Comparison of ENCODE assay signal across 2 cellular contexts in the genomic region with DNA sequence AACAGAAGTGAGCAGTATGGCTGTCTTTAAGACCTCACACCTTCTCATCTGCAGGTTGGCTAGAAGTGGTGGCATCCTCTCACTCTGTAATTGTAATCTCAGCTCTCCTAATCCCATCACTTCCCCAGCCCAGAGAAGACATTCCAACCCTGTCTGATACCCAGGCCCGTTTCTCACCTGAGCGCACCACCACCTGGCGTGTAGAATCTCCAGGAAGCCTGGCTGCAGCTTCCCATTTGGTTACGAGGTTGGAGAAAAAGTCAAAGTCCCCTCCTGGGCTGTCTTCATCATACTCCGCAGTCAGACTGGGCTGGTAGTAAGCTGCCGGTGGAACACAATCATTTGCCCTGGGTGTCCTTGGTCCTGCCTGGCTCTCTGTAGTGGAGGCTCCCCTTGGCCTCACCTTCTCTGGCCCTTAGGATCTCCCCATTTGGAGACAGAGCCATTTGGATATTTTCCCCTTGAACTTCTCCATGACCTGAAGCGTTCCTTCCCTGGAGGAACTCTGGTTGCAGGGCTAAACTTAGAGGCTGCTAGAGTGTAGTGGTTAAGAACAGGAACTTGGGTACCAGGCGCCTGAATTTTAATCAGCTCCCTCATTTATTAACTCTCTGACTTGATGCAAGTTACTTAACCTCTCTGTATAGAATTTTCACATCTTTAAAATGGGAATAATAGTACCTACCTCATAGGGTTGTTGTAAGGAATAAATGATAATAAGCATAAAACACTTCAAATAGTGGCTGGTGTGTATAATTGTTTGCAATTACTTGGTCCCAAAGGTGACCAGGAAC.
TF ChIP-seq lines count a peak whose summit lies in the region.

No MANE protein-coding gene starts in this region.

TF ChIP-seq in GM23338, 12 proteins besides CTCF, POLR2A, EP300 and RAD21 (continues in another document):
- no peak for TF ChIP-seq ZNF114 (CRISPR knock-in tag; IDR thresholded peaks at IDR 0.05)
- TF ChIP-seq JUNB (IDR thresholded peaks at IDR 0.05; ENCODE audit: unreplicated experiment): no peak
- no peak for TF ChIP-seq ZNF331 (CRISPR knock-in tag; IDR thresholded peaks at IDR 0.05; ENCODE audit: low read depth)
- no peak for TF ChIP-seq EZH2 (IDR thresholded peaks at IDR 0.05; ENCODE audit: low read depth, unreplicated experiment)
- no peak for TF ChIP-seq EZH2phosphoT487 (IDR thresholded peaks at IDR 0.05; ENCODE audit: unreplicated experiment)
- TF ChIP-seq POLR2AphosphoS5 (IDR thresholded peaks at IDR 0.05; ENCODE audit: low read depth): no peak
- TF ChIP-seq CREB1 (CRISPR knock-in tag; IDR thresholded peaks at IDR 0.05; ENCODE audit: low read depth): no peak
- TF ChIP-seq STAT1 (IDR thresholded peaks at IDR 0.05; ENCODE audit: unreplicated experiment): no peak
- TF ChIP-seq, protein P1, sequence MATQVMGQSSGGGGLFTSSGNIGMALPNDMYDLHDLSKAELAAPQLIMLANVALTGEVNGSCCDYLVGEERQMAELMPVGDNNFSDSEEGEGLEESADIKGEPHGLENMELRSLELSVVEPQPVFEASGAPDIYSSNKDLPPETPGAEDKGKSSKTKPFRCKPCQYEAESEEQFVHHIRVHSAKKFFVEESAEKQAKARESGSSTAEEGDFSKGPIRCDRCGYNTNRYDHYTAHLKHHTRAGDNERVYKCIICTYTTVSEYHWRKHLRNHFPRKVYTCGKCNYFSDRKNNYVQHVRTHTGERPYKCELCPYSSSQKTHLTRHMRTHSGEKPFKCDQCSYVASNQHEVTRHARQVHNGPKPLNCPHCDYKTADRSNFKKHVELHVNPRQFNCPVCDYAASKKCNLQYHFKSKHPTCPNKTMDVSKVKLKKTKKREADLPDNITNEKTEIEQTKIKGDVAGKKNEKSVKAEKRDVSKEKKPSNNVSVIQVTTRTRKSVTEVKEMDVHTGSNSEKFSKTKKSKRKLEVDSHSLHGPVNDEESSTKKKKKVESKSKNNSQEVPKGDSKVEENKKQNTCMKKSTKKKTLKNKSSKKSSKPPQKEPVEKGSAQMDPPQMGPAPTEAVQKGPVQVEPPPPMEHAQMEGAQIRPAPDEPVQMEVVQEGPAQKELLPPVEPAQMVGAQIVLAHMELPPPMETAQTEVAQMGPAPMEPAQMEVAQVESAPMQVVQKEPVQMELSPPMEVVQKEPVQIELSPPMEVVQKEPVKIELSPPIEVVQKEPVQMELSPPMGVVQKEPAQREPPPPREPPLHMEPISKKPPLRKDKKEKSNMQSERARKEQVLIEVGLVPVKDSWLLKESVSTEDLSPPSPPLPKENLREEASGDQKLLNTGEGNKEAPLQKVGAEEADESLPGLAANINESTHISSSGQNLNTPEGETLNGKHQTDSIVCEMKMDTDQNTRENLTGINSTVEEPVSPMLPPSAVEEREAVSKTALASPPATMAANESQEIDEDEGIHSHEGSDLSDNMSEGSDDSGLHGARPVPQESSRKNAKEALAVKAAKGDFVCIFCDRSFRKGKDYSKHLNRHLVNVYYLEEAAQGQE (IDR thresholded peaks at IDR 0.05; ENCODE audit: unreplicated experiment): no peak
- TF ChIP-seq NANOG (IDR thresholded peaks at IDR 0.05; ENCODE audit: borderline replicate concordance): no peak
- TF ChIP-seq, protein P2, sequence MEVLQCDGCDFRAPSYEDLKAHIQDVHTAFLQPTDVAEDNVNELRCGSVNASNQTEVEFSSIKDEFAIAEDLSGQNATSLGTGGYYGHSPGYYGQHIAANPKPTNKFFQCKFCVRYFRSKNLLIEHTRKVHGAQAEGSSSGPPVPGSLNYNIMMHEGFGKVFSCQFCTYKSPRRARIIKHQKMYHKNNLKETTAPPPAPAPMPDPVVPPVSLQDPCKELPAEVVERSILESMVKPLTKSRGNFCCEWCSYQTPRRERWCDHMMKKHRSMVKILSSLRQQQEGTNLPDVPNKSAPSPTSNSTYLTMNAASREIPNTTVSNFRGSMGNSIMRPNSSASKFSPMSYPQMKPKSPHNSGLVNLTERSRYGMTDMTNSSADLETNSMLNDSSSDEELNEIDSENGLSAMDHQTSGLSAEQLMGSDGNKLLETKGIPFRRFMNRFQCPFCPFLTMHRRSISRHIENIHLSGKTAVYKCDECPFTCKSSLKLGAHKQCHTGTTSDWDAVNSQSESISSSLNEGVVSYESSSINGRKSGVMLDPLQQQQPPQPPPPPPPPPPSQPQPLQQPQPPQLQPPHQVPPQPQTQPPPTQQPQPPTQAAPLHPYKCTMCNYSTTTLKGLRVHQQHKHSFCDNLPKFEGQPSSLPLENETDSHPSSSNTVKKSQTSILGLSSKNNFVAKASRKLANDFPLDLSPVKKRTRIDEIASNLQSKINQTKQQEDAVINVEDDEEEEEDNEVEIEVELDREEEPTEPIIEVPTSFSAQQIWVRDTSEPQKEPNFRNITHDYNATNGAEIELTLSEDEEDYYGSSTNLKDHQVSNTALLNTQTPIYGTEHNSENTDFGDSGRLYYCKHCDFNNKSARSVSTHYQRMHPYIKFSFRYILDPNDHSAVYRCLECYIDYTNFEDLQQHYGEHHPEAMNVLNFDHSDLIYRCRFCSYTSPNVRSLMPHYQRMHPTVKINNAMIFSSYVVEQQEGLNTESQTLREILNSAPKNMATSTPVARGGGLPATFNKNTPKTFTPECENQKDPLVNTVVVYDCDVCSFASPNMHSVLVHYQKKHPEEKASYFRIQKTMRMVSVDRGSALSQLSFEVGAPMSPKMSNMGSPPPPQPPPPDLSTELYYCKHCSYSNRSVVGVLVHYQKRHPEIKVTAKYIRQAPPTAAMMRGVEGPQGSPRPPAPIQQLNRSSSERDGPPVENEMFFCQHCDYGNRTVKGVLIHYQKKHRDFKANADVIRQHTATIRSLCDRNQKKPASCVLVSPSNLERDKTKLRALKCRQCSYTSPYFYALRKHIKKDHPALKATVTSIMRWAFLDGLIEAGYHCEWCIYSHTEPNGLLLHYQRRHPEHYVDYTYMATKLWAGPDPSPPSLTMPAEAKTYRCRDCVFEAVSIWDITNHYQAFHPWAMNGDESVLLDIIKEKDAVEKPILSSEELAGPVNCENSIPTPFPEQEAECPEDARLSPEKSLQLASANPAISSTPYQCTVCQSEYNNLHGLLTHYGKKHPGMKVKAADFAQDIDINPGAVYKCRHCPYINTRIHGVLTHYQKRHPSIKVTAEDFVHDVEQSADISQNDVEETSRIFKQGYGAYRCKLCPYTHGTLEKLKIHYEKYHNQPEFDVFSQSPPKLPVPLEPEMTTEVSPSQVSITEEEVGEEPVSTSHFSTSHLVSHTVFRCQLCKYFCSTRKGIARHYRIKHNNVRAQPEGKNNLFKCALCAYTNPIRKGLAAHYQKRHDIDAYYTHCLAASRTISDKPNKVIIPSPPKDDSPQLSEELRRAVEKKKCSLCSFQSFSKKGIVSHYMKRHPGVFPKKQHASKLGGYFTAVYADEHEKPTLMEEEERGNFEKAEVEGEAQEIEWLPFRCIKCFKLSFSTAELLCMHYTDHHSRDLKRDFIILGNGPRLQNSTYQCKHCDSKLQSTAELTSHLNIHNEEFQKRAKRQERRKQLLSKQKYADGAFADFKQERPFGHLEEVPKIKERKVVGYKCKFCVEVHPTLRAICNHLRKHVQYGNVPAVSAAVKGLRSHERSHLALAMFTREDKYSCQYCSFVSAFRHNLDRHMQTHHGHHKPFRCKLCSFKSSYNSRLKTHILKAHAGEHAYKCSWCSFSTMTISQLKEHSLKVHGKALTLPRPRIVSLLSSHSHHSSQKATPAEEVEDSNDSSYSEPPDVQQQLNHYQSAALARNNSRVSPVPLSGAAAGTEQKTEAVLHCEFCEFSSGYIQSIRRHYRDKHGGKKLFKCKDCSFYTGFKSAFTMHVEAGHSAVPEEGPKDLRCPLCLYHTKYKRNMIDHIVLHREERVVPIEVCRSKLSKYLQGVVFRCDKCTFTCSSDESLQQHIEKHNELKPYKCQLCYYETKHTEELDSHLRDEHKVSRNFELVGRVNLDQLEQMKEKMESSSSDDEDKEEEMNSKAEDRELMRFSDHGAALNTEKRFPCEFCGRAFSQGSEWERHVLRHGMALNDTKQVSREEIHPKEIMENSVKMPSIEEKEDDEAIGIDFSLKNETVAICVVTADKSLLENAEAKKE (CRISPR knock-in tag; IDR thresholded peaks at IDR 0.05): no peak

TF ChIP-seq in H1, 55 proteins besides CTCF, POLR2A, EP300 and RAD21 (continues in another document):
- TF ChIP-seq FOSL1 (IDR thresholded peaks at IDR 0.05; ENCODE audit: insufficient read depth, low read depth, low read length): no peak
- no peak for TF ChIP-seq SP4 (IDR thresholded peaks at IDR 0.05; ENCODE audit: low read length)
- TF ChIP-seq RFX5 (IDR thresholded peaks at IDR 0.05; ENCODE audit: borderline replicate concordance, low read depth, low read length): no peak
- no peak for TF ChIP-seq RXRA (IDR thresholded peaks at IDR 0.05; ENCODE audit: insufficient read depth, low read depth, low read length)
- no peak for TF ChIP-seq JUN (IDR thresholded peaks at IDR 0.05; ENCODE audit: low read depth, low read length)
- TF ChIP-seq, protein P3, sequence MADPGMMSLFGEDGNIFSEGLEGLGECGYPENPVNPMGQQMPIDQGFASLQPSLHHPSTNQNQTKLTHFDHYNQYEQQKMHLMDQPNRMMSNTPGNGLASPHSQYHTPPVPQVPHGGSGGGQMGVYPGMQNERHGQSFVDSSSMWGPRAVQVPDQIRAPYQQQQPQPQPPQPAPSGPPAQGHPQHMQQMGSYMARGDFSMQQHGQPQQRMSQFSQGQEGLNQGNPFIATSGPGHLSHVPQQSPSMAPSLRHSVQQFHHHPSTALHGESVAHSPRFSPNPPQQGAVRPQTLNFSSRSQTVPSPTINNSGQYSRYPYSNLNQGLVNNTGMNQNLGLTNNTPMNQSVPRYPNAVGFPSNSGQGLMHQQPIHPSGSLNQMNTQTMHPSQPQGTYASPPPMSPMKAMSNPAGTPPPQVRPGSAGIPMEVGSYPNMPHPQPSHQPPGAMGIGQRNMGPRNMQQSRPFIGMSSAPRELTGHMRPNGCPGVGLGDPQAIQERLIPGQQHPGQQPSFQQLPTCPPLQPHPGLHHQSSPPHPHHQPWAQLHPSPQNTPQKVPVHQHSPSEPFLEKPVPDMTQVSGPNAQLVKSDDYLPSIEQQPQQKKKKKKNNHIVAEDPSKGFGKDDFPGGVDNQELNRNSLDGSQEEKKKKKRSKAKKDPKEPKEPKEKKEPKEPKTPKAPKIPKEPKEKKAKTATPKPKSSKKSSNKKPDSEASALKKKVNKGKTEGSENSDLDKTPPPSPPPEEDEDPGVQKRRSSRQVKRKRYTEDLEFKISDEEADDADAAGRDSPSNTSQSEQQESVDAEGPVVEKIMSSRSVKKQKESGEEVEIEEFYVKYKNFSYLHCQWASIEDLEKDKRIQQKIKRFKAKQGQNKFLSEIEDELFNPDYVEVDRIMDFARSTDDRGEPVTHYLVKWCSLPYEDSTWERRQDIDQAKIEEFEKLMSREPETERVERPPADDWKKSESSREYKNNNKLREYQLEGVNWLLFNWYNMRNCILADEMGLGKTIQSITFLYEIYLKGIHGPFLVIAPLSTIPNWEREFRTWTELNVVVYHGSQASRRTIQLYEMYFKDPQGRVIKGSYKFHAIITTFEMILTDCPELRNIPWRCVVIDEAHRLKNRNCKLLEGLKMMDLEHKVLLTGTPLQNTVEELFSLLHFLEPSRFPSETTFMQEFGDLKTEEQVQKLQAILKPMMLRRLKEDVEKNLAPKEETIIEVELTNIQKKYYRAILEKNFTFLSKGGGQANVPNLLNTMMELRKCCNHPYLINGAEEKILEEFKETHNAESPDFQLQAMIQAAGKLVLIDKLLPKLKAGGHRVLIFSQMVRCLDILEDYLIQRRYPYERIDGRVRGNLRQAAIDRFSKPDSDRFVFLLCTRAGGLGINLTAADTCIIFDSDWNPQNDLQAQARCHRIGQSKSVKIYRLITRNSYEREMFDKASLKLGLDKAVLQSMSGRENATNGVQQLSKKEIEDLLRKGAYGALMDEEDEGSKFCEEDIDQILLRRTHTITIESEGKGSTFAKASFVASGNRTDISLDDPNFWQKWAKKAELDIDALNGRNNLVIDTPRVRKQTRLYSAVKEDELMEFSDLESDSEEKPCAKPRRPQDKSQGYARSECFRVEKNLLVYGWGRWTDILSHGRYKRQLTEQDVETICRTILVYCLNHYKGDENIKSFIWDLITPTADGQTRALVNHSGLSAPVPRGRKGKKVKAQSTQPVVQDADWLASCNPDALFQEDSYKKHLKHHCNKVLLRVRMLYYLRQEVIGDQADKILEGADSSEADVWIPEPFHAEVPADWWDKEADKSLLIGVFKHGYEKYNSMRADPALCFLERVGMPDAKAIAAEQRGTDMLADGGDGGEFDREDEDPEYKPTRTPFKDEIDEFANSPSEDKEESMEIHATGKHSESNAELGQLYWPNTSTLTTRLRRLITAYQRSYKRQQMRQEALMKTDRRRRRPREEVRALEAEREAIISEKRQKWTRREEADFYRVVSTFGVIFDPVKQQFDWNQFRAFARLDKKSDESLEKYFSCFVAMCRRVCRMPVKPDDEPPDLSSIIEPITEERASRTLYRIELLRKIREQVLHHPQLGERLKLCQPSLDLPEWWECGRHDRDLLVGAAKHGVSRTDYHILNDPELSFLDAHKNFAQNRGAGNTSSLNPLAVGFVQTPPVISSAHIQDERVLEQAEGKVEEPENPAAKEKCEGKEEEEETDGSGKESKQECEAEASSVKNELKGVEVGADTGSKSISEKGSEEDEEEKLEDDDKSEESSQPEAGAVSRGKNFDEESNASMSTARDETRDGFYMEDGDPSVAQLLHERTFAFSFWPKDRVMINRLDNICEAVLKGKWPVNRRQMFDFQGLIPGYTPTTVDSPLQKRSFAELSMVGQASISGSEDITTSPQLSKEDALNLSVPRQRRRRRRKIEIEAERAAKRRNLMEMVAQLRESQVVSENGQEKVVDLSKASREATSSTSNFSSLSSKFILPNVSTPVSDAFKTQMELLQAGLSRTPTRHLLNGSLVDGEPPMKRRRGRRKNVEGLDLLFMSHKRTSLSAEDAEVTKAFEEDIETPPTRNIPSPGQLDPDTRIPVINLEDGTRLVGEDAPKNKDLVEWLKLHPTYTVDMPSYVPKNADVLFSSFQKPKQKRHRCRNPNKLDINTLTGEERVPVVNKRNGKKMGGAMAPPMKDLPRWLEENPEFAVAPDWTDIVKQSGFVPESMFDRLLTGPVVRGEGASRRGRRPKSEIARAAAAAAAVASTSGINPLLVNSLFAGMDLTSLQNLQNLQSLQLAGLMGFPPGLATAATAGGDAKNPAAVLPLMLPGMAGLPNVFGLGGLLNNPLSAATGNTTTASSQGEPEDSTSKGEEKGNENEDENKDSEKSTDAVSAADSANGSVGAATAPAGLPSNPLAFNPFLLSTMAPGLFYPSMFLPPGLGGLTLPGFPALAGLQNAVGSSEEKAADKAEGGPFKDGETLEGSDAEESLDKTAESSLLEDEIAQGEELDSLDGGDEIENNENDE (IDR thresholded peaks at IDR 0.05; ENCODE audit: insufficient replicate concordance, low read length): no peak
- TF ChIP-seq BRCA1 (IDR thresholded peaks at IDR 0.05; ENCODE audit: low read depth, low read length): no peak
- TF ChIP-seq SIN3A (conservative IDR thresholded peaks at IDR 0.05 in 1 of 2, IDR thresholded peaks at IDR 0.05 in 1 of 2; ENCODE audit: low read depth in 1 of 2, low read length in 2 of 2): no peak
- TF ChIP-seq GTF2F1 (IDR thresholded peaks at IDR 0.05; ENCODE audit: borderline replicate concordance, low read depth, low read length): no peak
- no peak for TF ChIP-seq CEBPB (IDR thresholded peaks at IDR 0.05; ENCODE audit: low read depth, low read length)
- TF ChIP-seq GABPA (IDR thresholded peaks at IDR 0.05; ENCODE audit: borderline replicate concordance, insufficient read depth, low read length): no peak
- TF ChIP-seq ZNF274 (IDR thresholded peaks at IDR 0.05; ENCODE audit: borderline replicate concordance, extremely low read depth, low read length): no peak
- TF ChIP-seq JUND (IDR thresholded peaks at IDR 0.05; ENCODE audit: low read length): no peak
- no peak for TF ChIP-seq TAF7 (optimal IDR thresholded peaks at IDR 0.05; ENCODE audit: borderline replicate concordance, low read depth, low read length)
- TF ChIP-seq POU5F1 (IDR thresholded peaks at IDR 0.05; ENCODE audit: low read depth, low read length): no peak
- TF ChIP-seq, protein P4, sequence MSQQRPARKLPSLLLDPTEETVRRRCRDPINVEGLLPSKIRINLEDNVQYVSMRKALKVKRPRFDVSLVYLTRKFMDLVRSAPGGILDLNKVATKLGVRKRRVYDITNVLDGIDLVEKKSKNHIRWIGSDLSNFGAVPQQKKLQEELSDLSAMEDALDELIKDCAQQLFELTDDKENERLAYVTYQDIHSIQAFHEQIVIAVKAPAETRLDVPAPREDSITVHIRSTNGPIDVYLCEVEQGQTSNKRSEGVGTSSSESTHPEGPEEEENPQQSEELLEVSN (IDR thresholded peaks at IDR 0.05): no peak
- no peak for TF ChIP-seq KDM5A (IDR thresholded peaks at IDR 0.05; ENCODE audit: low read length)
